ENCODE assay signal across 8 cellular contexts in genomic region chr4:105145913-105146285, GRCh38. TPM values are rescaled to one million over a fixed set of nuclear protein-coding genes. Genes with fewer than 3 reads are reported as not detected.
DNase-seq lines count a peak whose midpoint lies in the region; ATAC-seq and TF ChIP-seq lines count a peak whose summit lies in the region.

No MANE protein-coding gene starts in this region.

- intact Hi-C loops in activated T-helper 1 cell treated with anti-CD3 and anti-CD28 coated beads, Interleukin-12 subunit alpha, Interleukin-12 subunit beta, Interleukin-2, Interleukin-4 antibody, amounts not matched to agents 30 ng/mL and 10 ng/mL and 1 ng/mL, durations not matched to agents 14 hours and 24 hours and 36 hours (cut with micrococcal nuclease): loop anchor here (1.0 to 5.0 kb wide), 9 partner anchors 46 to 1171 kb away; partner anchors contain the start of genes AIMP1, GSTCD, INTS12 and TBCK

- TF ChIP-seq CTCF in gastroesophageal sphincter (IDR thresholded peaks at IDR 0.05) (no peak), progenitor cell of endocrine pancreas (IDR thresholded peaks at IDR 0.05; ENCODE audit: unreplicated experiment) (no peak)

- H3K4me3 Mint-ChIP-seq in CD8-positive, alpha-beta memory T cell: peak overlapping the region; percentile 92 to 100 (median 100)
- peak overlapping the region; percentile 95 for H3K4me3 Mint-ChIP-seq in activated T-helper 1 cell treated with anti-CD3 and anti-CD28 coated beads, Interleukin-12 subunit alpha, Interleukin-12 subunit beta, Interleukin-2, Interleukin-4 antibody, amounts not matched to agents 30 ng/mL and 10 ng/mL and 1 ng/mL, durations not matched to agents 14 hours and 24 hours and 36 hours
- peak overlapping the region; percentile 93 for H3K4me3 Mint-ChIP-seq in progenitor cell of endocrine pancreas (ENCODE audit: low read depth)

- no peak for TF ChIP-seq POLR2A in gastroesophageal sphincter (IDR thresholded peaks at IDR 0.05)

- H3K27ac ChIP-seq in CD8-positive, alpha-beta memory T cell (ENCODE audit: low read depth, low read length): peak overlapping the region; percentile 92
- H3K27ac ChIP-seq in KOPT-K1 (ENCODE audit: low read depth, low read length, poor library complexity, severe bottlenecking) (peak overlapping the region; percentile 77), gastroesophageal sphincter (peak overlapping the region; percentile 83 to 90 (median 86))

- WGBS in gastroesophageal sphincter (ENCODE audit: low coverage in 1 of 2), 2 donors: 2 to 3% methylated on average over 13 to 24 of the region's 25 CpGs

- H3K4me1 ChIP-seq in CD8-positive, alpha-beta memory T cell (ENCODE audit: insufficient read depth, low read length): peaks cover 30% of the 10 kb centered on the region
- peaks cover 0 to 36% (median 4%) of the 10 kb centered on the region in 3 donors for H3K4me1 ChIP-seq in gastroesophageal sphincter

- TF ChIP-seq EP300 in gastroesophageal sphincter (IDR thresholded peaks at IDR 0.05): no peak

- H3K27me3 ChIP-seq in CD8-positive, alpha-beta memory T cell (ENCODE audit: insufficient read depth, low read length, poor library complexity, severe bottlenecking): no peaks in the 10 kb centered on the region
- no peaks in the 10 kb centered on the region for H3K27me3 ChIP-seq in gastroesophageal sphincter

- H3K4me1 Mint-ChIP-seq in CD8-positive, alpha-beta memory T cell: peaks cover 42 to 47% (median 46%) of the 10 kb centered on the region in 3 donors
- H3K4me1 Mint-ChIP-seq in activated T-helper 1 cell treated with anti-CD3 and anti-CD28 coated beads, Interleukin-12 subunit alpha, Interleukin-12 subunit beta, Interleukin-2, Interleukin-4 antibody, amounts not matched to agents 30 ng/mL and 10 ng/mL and 1 ng/mL, durations not matched to agents 14 hours and 24 hours and 36 hours (ENCODE audit: low read depth): peaks cover 52% of the 10 kb centered on the region
- H3K4me1 Mint-ChIP-seq in progenitor cell of endocrine pancreas (ENCODE audit: low read depth): peaks cover 29% of the 10 kb centered on the region

- H3K9me3 Mint-ChIP-seq in CD8-positive, alpha-beta memory T cell: no peaks in the 10 kb centered on the region
- H3K9me3 Mint-ChIP-seq in activated T-helper 1 cell treated with anti-CD3 and anti-CD28 coated beads, Interleukin-12 subunit alpha, Interleukin-12 subunit beta, Interleukin-2, Interleukin-4 antibody, amounts not matched to agents 30 ng/mL and 10 ng/mL and 1 ng/mL, durations not matched to agents 14 hours and 24 hours and 36 hours: no peaks in the 10 kb centered on the region
- no peaks in the 10 kb centered on the region for H3K9me3 Mint-ChIP-seq in progenitor cell of endocrine pancreas (ENCODE audit: low read depth)

- DNase-seq in CD8-positive, alpha-beta memory T cell: peak; percentile 19 to 59 (median 41)
- peak; percentile 29 for DNase-seq in activated T-helper 1 cell treated with anti-CD3 and anti-CD28 coated beads, Interleukin-12 subunit alpha, Interleukin-12 subunit beta, Interleukin-2, Interleukin-4 antibody, amounts not matched to agents 30 ng/mL and 10 ng/mL and 1 ng/mL, durations not matched to agents 14 hours and 24 hours and 36 hours (ENCODE audit: low spot score)
- DNase-seq in progenitor cell of endocrine pancreas (ENCODE audit: low spot score, unreplicated experiment): no peak
- DNase-seq in NCI-H128 (lab: John Stamatoyannopoulos, UW; ENCODE audit: unreplicated experiment): no peak
- no peak for DNase-seq in cerebellar nuclear complex (lab: John Stamatoyannopoulos, UW)

- CTCF ChIA-PET in CD8-positive, alpha-beta memory T cell (lab: Charles Lee): interaction anchor here (1.8 kb wide), 1 partner anchor 328 kb away, joined by 13 read pairs; the partner anchor contains the start of gene PPA2

- no peaks in the 10 kb centered on the region for H3K36me3 ChIP-seq in CD8-positive, alpha-beta memory T cell (ENCODE audit: insufficient read depth, low read length)
- no peaks in the 10 kb centered on the region for H3K36me3 ChIP-seq in KOPT-K1 (ENCODE audit: insufficient read depth, low read length)
- no peaks in the 10 kb centered on the region for H3K36me3 ChIP-seq in gastroesophageal sphincter

- peaks cover 0 to 16% (median 0%) of the 10 kb centered on the region in 3 donors for H3K36me3 Mint-ChIP-seq in CD8-positive, alpha-beta memory T cell
- peaks cover 7% of the 10 kb centered on the region for H3K36me3 Mint-ChIP-seq in activated T-helper 1 cell treated with anti-CD3 and anti-CD28 coated beads, Interleukin-12 subunit alpha, Interleukin-12 subunit beta, Interleukin-2, Interleukin-4 antibody, amounts not matched to agents 30 ng/mL and 10 ng/mL and 1 ng/mL, durations not matched to agents 14 hours and 24 hours and 36 hours (ENCODE audit: low read depth)
- H3K36me3 Mint-ChIP-seq in progenitor cell of endocrine pancreas (ENCODE audit: insufficient read depth): no peaks in the 10 kb centered on the region

- POLR2A ChIA-PET in CD8-positive, alpha-beta memory T cell (lab: Charles Lee): interaction anchor here (1.0 to 1.4 kb wide), 2 partner anchors 327 to 328 kb away, joined by 4 to 6 read pairs; partner anchors contain the start of gene PPA2

- H3K27ac Mint-ChIP-seq in CD8-positive, alpha-beta memory T cell: peak overlapping the region; percentile 60 to 98 (median 92)
- H3K27ac Mint-ChIP-seq in activated T-helper 1 cell treated with anti-CD3 and anti-CD28 coated beads, Interleukin-12 subunit alpha, Interleukin-12 subunit beta, Interleukin-2, Interleukin-4 antibody, amounts not matched to agents 30 ng/mL and 10 ng/mL and 1 ng/mL, durations not matched to agents 14 hours and 24 hours and 36 hours: peak overlapping the region; percentile 95
- peak overlapping the region; percentile 97 for H3K27ac Mint-ChIP-seq in progenitor cell of endocrine pancreas

- no peaks in the 10 kb centered on the region for H3K9me3 ChIP-seq in CD8-positive, alpha-beta memory T cell (ENCODE audit: low read length)
- H3K9me3 ChIP-seq in KOPT-K1 (ENCODE audit: insufficient read depth, low read length, poor library complexity, severe bottlenecking): no peaks in the 10 kb centered on the region
- H3K9me3 ChIP-seq in gastroesophageal sphincter: no peaks in the 10 kb centered on the region

- H3K4me3 ChIP-seq in CD8-positive, alpha-beta memory T cell (ENCODE audit: low read length): peak overlapping the region; percentile 62
- H3K4me3 ChIP-seq in gastroesophageal sphincter: peak overlapping the region; percentile 63 to 81

- ATAC-seq in GM21619 (IDR thresholded peaks at IDR 0.05; ENCODE audit: unreplicated experiment): peak; percentile 19
- peak; percentile 15 for ATAC-seq in gastroesophageal sphincter

- H3K27me3 Mint-ChIP-seq in CD8-positive, alpha-beta memory T cell: peaks cover 0 to 7% of the 10 kb centered on the region in 2 donors
- H3K27me3 Mint-ChIP-seq in activated T-helper 1 cell treated with anti-CD3 and anti-CD28 coated beads, Interleukin-12 subunit alpha, Interleukin-12 subunit beta, Interleukin-2, Interleukin-4 antibody, amounts not matched to agents 30 ng/mL and 10 ng/mL and 1 ng/mL, durations not matched to agents 14 hours and 24 hours and 36 hours (ENCODE audit: insufficient read depth): no peaks in the 10 kb centered on the region
- peaks cover 17% of the 10 kb centered on the region for H3K27me3 Mint-ChIP-seq in progenitor cell of endocrine pancreas

RNA-seq across cellular contexts. Expression of gene TET2, which starts 0.8 kb away (rescaled TPM):
- total RNA-seq in CD8-positive, alpha-beta memory T cell: 10 to 100 TPM; 25.8 to 28.0 TPM
- polyA plus RNA-seq in CD8-positive, alpha-beta memory T cell: 13.8 TPM
- total RNA-seq in activated T-helper 1 cell treated with anti-CD3 and anti-CD28 coated beads, Interleukin-12 subunit alpha, Interleukin-12 subunit beta, Interleukin-2, Interleukin-4 antibody, amounts not matched to agents 30 ng/mL and 10 ng/mL and 1 ng/mL, durations not matched to agents 14 hours and 24 hours and 36 hours: 28.7 and 28.8 TPM in 2 replicates
- total RNA-seq in gastroesophageal sphincter: 10 to 100 TPM; 22.5 to 37.7 (median 27.8) TPM
- total RNA-seq in progenitor cell of endocrine pancreas: 37.2 and 38.2 TPM in 2 replicates

Comparison
In these comparisons a context has a peak if more than half of its experiments do, and no peak if none do; other contexts are left out.
1. DNase-seq: peak in CD8-positive, alpha-beta memory T cell (5 of 5) and activated T-helper 1 cell treated with anti-CD3 and anti-CD28 coated beads, Interleukin-12 subunit alpha, Interleukin-12 subunit beta, Interleukin-2, Interleukin-4 antibody, amounts not matched to agents 30 ng/mL and 10 ng/mL and 1 ng/mL, durations not matched to agents 14 hours and 24 hours and 36 hours (single experiment); none in progenitor cell of endocrine pancreas (single experiment), NCI-H128 (single experiment) and cerebellar nuclear complex (0 of 2).
2. Peak in every context shown above with its lines, with median percentiles within 50 percentile points of each other: H3K27ac ChIP-seq, H3K27ac Mint-ChIP-seq and H3K4me3 Mint-ChIP-seq.